In genomic region chr14:64754685-64755084, GRCh38 we compare ENCODE assay signal across 21 cellular contexts. TPM values are rescaled to one million over a fixed set of nuclear protein-coding genes. Genes with fewer than 3 reads are reported as not detected.
DNase-seq lines count a peak whose midpoint lies in the region; ATAC-seq and TF ChIP-seq lines count a peak whose summit lies in the region.
"Had no signal": no experiment of that assay in that cellular context is flagged by ENCODE, and none has a peak within 500 bp of the region (broad histone marks: within the 10 kb centered on the region; RNA-seq: fewer than 3 reads in every experiment).

No MANE protein-coding gene starts in this region.

- H3K79me1 ChIP-seq in trophoblast cell (ENCODE audit: low read length) (peaks cover 26% of the 10 kb centered on the region), mesenchymal stem cell (replicated peaks; ENCODE audit: low read length, poor library complexity, severe bottlenecking) (peaks cover 3% of the 10 kb centered on the region)

- H3K9me3 ChIP-seq in Caco-2 (no peaks in the 10 kb centered on the region), hepatocyte (ENCODE audit: low read depth) (no peaks in the 10 kb centered on the region), trophoblast cell (ENCODE audit: insufficient read depth, low read depth, low read length) (peaks cover 2% of the 10 kb centered on the region), mesenchymal stem cell (ENCODE audit: control insufficient read depth, low read length) (peaks cover 5% of the 10 kb centered on the region)
- H3K9me3 ChIP-seq: SJSA1 had no signal

- H4K91ac ChIP-seq in trophoblast cell (ENCODE audit: low read depth, low read length) (peak overlapping the region; percentile 58), mesenchymal stem cell (ENCODE audit: low read length) (no peak overlapping the region)

- H3K27ac Mint-ChIP-seq in Caco-2 (ENCODE audit: unreplicated experiment) (peak overlapping the region; percentile 92), T-cell (peak overlapping the region; percentile 79 to 90)
- peak overlapping the region in 1 of 2 donors; percentile 67 for H3K27ac Mint-ChIP-seq in activated naive CD4-positive, alpha-beta T cell treated with anti-CD3 and anti-CD28 coated beads, Interleukin-2, amount 50 U/mL, for 72 hours
- H3K27ac Mint-ChIP-seq: B cell had no signal

- H2BK12ac ChIP-seq in trophoblast cell (ENCODE audit: low read length) (peak overlapping the region; percentile 21), mesenchymal stem cell (ENCODE audit: low read length in 2 of 2) (no peak overlapping the region)

- H3K27me3 Mint-ChIP-seq in Caco-2 (ENCODE audit: insufficient read depth, unreplicated experiment) = no peaks in the 10 kb centered on the region
- peaks cover 0 to 3% of the 10 kb centered on the region in 2 donors for H3K27me3 Mint-ChIP-seq in T-cell

- WGBS in hepatocyte (ENCODE audit: low lambda C conversion rate, missing lambda C conversion rate) = 89% methylated on average over 5 of the region's 5 CpGs
- no CpG with 5 or more reads among the region's 5 CpGs for WGBS in trophoblast cell (ENCODE audit: extremely low coverage, insufficient coverage, insufficient read length)
- 94% methylated on average over 5 of the region's 5 CpGs for whole genome bisulfite sequencing in mesenchymal stem cell

- H4K8ac ChIP-seq in trophoblast cell (ENCODE audit: low read depth, low read length) (no peak overlapping the region), mesenchymal stem cell (ENCODE audit: low read length) (no peak overlapping the region)

- H3K9ac ChIP-seq in trophoblast cell (ENCODE audit: low read length) (no peak overlapping the region), mesenchymal stem cell (ENCODE audit: low read length) (no peak overlapping the region)

- POLR2A ChIA-PET in Caco-2 (lab: Charles Lee) = no interaction called here
- POLR2A ChIA-PET in T-cell (lab: Charles Lee) = no interaction called here

- H3K18ac ChIP-seq in trophoblast cell (ENCODE audit: low read length) (peak overlapping the region; percentile 46), mesenchymal stem cell (ENCODE audit: low read depth in 1 of 2, low read length in 2 of 2) (no peak overlapping the region)

- no peak for ATAC-seq in T-cell (replicated peaks in 1 of 4)
- no peak for ATAC-seq in GM21786 (IDR thresholded peaks at IDR 0.05; ENCODE audit: unreplicated experiment)
- no peak for ATAC-seq in activated naive CD4-positive, alpha-beta T cell treated with anti-CD3 and anti-CD28 coated beads, Interleukin-2, amount 50 U/mL, for 72 hours

- peaks cover 52% of the 10 kb centered on the region for H3K4me1 ChIP-seq in Caco-2
- peaks cover 34% of the 10 kb centered on the region for H3K4me1 ChIP-seq in hepatocyte (ENCODE audit: insufficient read depth)
- H3K4me1 ChIP-seq in trophoblast cell (ENCODE audit: control insufficient read depth in 1 of 2, insufficient read depth in 2 of 2, low read length in 2 of 2) = peaks cover 29 to 35% of the 10 kb centered on the region in 2 experiments
- H3K4me1 ChIP-seq in mesenchymal stem cell (ENCODE audit: control insufficient read depth, insufficient read depth, low read depth, low read length) = peaks cover 32% of the 10 kb centered on the region

- intact Hi-C loops in Caco-2 (cut with micrococcal nuclease; ENCODE audit: unreplicated experiment) = loop anchor here (10.0 kb wide), 1 partner anchor 250 kb away; the partner anchor contains the start of genes ZBTB1 and ZBTB25

- no peak overlapping the region for H2BK15ac ChIP-seq in mesenchymal stem cell (ENCODE audit: low read depth, poor library complexity, severe bottlenecking)

- H3K4me1 Mint-ChIP-seq in Caco-2 (ENCODE audit: low read depth, unreplicated experiment) = peaks cover 48% of the 10 kb centered on the region
- peaks cover 0 to 54% (median 40%) of the 10 kb centered on the region in 3 donors for H3K4me1 Mint-ChIP-seq in T-cell
- H3K4me1 Mint-ChIP-seq: B cell, IgD-negative memory B cell had no signal

- H3K27me3 ChIP-seq in Caco-2 (replicated peaks; ENCODE audit: control insufficient read depth, insufficient read depth, low read length) (no peaks in the 10 kb centered on the region), hepatocyte (no peaks in the 10 kb centered on the region), trophoblast cell (ENCODE audit: insufficient read depth, low read length) (no peaks in the 10 kb centered on the region), mesenchymal stem cell (ENCODE audit: control insufficient read depth in 1 of 2, insufficient read depth in 1 of 2, low read length in 2 of 2) (peaks cover 0 to 46% of the 10 kb centered on the region in 2 experiments)
- H3K27me3 ChIP-seq: SJSA1 had no signal

- H4K20me1 ChIP-seq in hepatocyte (ENCODE audit: insufficient read depth, poor library complexity, severe bottlenecking) = no peaks in the 10 kb centered on the region

- H3K4me3 ChIP-seq in Caco-2 (ENCODE audit: low read depth, low read length) (no peak overlapping the region), hepatocyte (no peak overlapping the region), trophoblast cell (ENCODE audit: low read depth, low read length) (no peak overlapping the region), mesenchymal stem cell (ENCODE audit: insufficient read depth in 1 of 2, low read depth in 1 of 2, low read length in 2 of 2) (no peak overlapping the region)
- H3K4me3 ChIP-seq: SJSA1 had no signal

- H2BK5ac ChIP-seq in trophoblast cell (ENCODE audit: low read depth, low read length, poor library complexity) = no peak overlapping the region
- H2BK5ac ChIP-seq in mesenchymal stem cell (ENCODE audit: low read depth, low read length, poor library complexity, severe bottlenecking) = no peak overlapping the region

- no peak overlapping the region for H3K4me2 ChIP-seq in hepatocyte
- H3K4me2 ChIP-seq in trophoblast cell (ENCODE audit: low read length) = no peak overlapping the region
- H3K4me2 ChIP-seq in mesenchymal stem cell (ENCODE audit: low read length, poor library complexity, severe bottlenecking) = no peak overlapping the region

- no peak overlapping the region for H3K14ac ChIP-seq in trophoblast cell (ENCODE audit: low read length)
- H3K14ac ChIP-seq in mesenchymal stem cell (ENCODE audit: low read length in 2 of 2) = no peak overlapping the region

- H3K9me3 Mint-ChIP-seq in Caco-2 (ENCODE audit: unreplicated experiment) (no peaks in the 10 kb centered on the region), T-cell (no peaks in the 10 kb centered on the region)
- H3K9me3 Mint-ChIP-seq in activated naive CD4-positive, alpha-beta T cell treated with anti-CD3 and anti-CD28 coated beads, Interleukin-2, amount 50 U/mL, for 72 hours = no peaks in the 10 kb centered on the region
- H3K9me3 Mint-ChIP-seq: CD4-positive, CD25-positive, alpha-beta regulatory T cell; IgD-negative memory B cell had no signal

- H4K12ac ChIP-seq in trophoblast cell (ENCODE audit: low read depth, low read length) = peak overlapping the region; percentile 50

- no peak overlapping the region for H3K23ac ChIP-seq in trophoblast cell (ENCODE audit: low read length)
- H3K23ac ChIP-seq in mesenchymal stem cell (ENCODE audit: low read length in 2 of 2) = no peak overlapping the region

- no peaks in the 10 kb centered on the region for H3K9me2 ChIP-seq in hepatocyte (replicated peaks; ENCODE audit: insufficient read depth)

- H3K27ac ChIP-seq in hepatocyte (peak overlapping the region; percentile 95), trophoblast cell (ENCODE audit: low read depth, low read length) (no peak overlapping the region), mesenchymal stem cell (ENCODE audit: low read length, poor library complexity, severe bottlenecking) (no peak overlapping the region)
- H3K27ac ChIP-seq: SJSA1 had no signal

- no peak overlapping the region for H2BK120ac ChIP-seq in trophoblast cell (ENCODE audit: insufficient read depth, low read length, poor library complexity)
- H2BK120ac ChIP-seq in mesenchymal stem cell (ENCODE audit: low read depth, low read length) = no peak overlapping the region

- CTCF ChIA-PET in Caco-2 (lab: Charles Lee) = interaction anchor here (0.7 kb wide), 1 partner anchor 10 kb away, joined by 3 read pairs; no protein-coding TSS in a partner anchor
- CTCF ChIA-PET in T-cell (lab: Charles Lee) = no interaction called here

- no peak for DNase-seq in Caco-2
- DNase-seq in T-cell = no peak
- no peak for DNase-seq in hepatocyte (ENCODE audit: low spot score)
- no peak for DNase-seq in trophoblast cell
- no peak for DNase-seq in mesenchymal stem cell
- DNase-seq in T-helper 1 cell = no peak
- DNase-seq in activated naive CD4-positive, alpha-beta T cell treated with anti-CD3 and anti-CD28 coated beads, Interleukin-2, amount 50 U/mL, for 72 hours (ENCODE audit: low spot score in 2 of 2) = no peak
- DNase-seq: ACHN; CD4-positive, CD25-positive, alpha-beta regulatory T cell; DND-41; HCEC 1CT; Kasumi-1; MM.1S; NCI-H1105; NCI-H187; NCI-H69 had no signal

- TF ChIP-seq CTCF in Caco-2 (IDR thresholded peaks at IDR 0.05; ENCODE audit: insufficient read depth in 1 of 2, low read depth in 1 of 2, low read length in 1 of 2, severe bottlenecking in 1 of 2, unreplicated experiment in 1 of 2) = no peak
- no peak for TF ChIP-seq CTCF in hepatocyte (IDR thresholded peaks at IDR 0.05; ENCODE audit: poor library complexity)

- peaks cover 82% of the 10 kb centered on the region for H3K36me3 Mint-ChIP-seq in Caco-2 (ENCODE audit: insufficient read depth, unreplicated experiment)
- no peaks in the 10 kb centered on the region for H3K36me3 Mint-ChIP-seq in T-cell
- no peaks in the 10 kb centered on the region for H3K36me3 Mint-ChIP-seq in activated naive CD4-positive, alpha-beta T cell treated with anti-CD3 and anti-CD28 coated beads, Interleukin-2, amount 50 U/mL, for 72 hours
- H3K36me3 Mint-ChIP-seq: CD4-positive, CD25-positive, alpha-beta regulatory T cell; IgD-negative memory B cell had no signal

- H3K4me3 Mint-ChIP-seq in Caco-2 (ENCODE audit: unreplicated experiment) = peak overlapping the region; percentile 3
- H3K4me3 Mint-ChIP-seq in T-cell = no peak overlapping the region
- H3K4me3 Mint-ChIP-seq: B cell, IgD-negative memory B cell had no signal

- H2AK5ac ChIP-seq in trophoblast cell (ENCODE audit: low read length) (no peak overlapping the region), mesenchymal stem cell (ENCODE audit: low read length, severe bottlenecking) (no peak overlapping the region)

- H3K36me3 ChIP-seq in Caco-2 (ENCODE audit: control insufficient read depth, insufficient read depth, low read length) (peaks cover 1% of the 10 kb centered on the region), hepatocyte (replicated peaks; ENCODE audit: insufficient read depth, low read depth) (no peaks in the 10 kb centered on the region), trophoblast cell (ENCODE audit: control insufficient read depth in 1 of 2, insufficient read depth in 2 of 2, low read length in 2 of 2) (peaks cover 3 to 6% of the 10 kb centered on the region in 2 experiments), mesenchymal stem cell (ENCODE audit: control insufficient read depth in 1 of 2, insufficient read depth in 2 of 2, low read depth in 1 of 2, low read length in 2 of 2) (peaks cover 0 to 21% of the 10 kb centered on the region in 2 experiments)

- no peaks in the 10 kb centered on the region for H3K79me2 ChIP-seq in hepatocyte
- H3K79me2 ChIP-seq in trophoblast cell (ENCODE audit: control insufficient read depth, insufficient read depth, low read length, poor library complexity) = peaks cover 7% of the 10 kb centered on the region

- H3K4ac ChIP-seq in trophoblast cell (ENCODE audit: low read depth, low read length) (no peak overlapping the region), mesenchymal stem cell (ENCODE audit: low read depth in 1 of 2, low read length in 2 of 2) (no peak overlapping the region)

- H2AFZ ChIP-seq in hepatocyte = no peak overlapping the region
- H2AFZ ChIP-seq in trophoblast cell (ENCODE audit: insufficient read depth, low read length, poor library complexity) = no peak overlapping the region
- no peak overlapping the region for H2AFZ ChIP-seq in mesenchymal stem cell (ENCODE audit: low read depth, low read length)

- BruUV-seq in Caco-2 (replicated peaks; lab: Mats Ljungman, UMichigan) = no TSS peak

RNA-seq across cellular contexts. Expression of gene PLEKHG3, which starts 50.5 kb away (rescaled TPM):
- total RNA-seq in Caco-2 (2022) = 85.9 and 90.8 TPM in 2 replicates
- total RNA-seq in T-cell = 10 to 100 TPM; 12.4 to 58.2 (median 27.3) TPM
- 41.8 and 54.2 TPM in 2 replicates for total RNA-seq in hepatocyte
- 37.1 and 42.7 TPM in 2 replicates for polyA plus RNA-seq in hepatocyte
- 54.5 and 57.2 TPM in 2 replicates for polyA plus RNA-seq in trophoblast cell (2013)
- polyA plus RNA-seq in mesenchymal stem cell (2013, experiment 1 of 2) = 14.9 TPM
- 14.3 TPM for polyA plus RNA-seq in mesenchymal stem cell (2013, experiment 2 of 2)
- total RNA-seq in activated naive CD4-positive, alpha-beta T cell treated with anti-CD3 and anti-CD28 coated beads, Interleukin-2, amount 50 U/mL, for 72 hours = 1 to 10 TPM in 1 of 2 donors, under 1 TPM in 1; 0.66 to 1.1 TPM
- total RNA-seq: OCI-LY7 had no signal

Comparison
In these comparisons a context has a peak if more than half of its experiments do, and no peak if none do; other contexts are left out.
1. RNA of gene PLEKHG3, which starts 50.5 kb away (total RNA-seq): 85.9 to 90.8 TPM in Caco-2, 41.8 to 54.2 TPM in hepatocyte and 12.4 to 58.2 TPM in T-cell; 0.66 to 1.1 TPM in activated naive CD4-positive, alpha-beta T cell treated with anti-CD3 and anti-CD28 coated beads, Interleukin-2, amount 50 U/mL, for 72 hours; every median in the first group is over 4 times any median in the second.